ENCODE assay signal across 23 cellular contexts in the genomic region with DNA sequence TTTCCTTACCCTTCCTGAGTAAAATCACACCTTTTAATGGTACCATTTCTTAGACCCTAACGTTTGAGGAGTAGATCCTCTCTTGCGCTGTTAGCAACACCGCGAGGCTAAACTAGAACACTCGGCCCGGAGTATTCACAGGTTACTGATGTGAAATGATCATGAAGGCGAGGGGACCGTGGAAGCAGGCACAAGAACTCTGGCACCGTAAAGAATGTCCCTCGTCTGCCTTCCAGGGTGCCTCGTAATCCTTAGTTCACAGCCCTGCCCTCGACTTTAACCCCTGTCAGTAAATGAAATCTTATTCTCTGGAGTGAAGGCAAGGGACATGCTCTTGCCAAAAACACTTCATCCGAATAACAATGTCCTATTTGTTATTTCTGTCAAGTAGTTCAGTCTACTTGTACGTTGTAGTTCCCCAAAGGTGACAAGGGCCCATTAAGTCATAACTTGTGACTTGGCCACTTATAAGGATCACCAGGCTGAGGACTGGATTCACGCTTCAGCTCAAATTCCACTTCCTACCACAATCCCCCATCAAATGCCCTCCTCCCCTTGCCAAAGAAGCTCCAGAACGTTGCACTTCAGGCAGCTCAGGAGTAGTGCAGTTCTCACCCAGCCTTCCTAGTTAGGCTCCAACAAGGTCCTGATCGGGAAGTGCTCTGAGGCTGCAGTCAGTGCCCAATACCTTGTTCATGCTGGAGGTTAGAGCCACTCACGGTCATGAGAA. TPM values are rescaled to one million over a fixed set of nuclear protein-coding genes. Genes with fewer than 3 reads are reported as not detected.
DNase-seq lines count a peak whose midpoint lies in the region; ATAC-seq and TF ChIP-seq lines count a peak whose summit lies in the region.
"Had no signal": no experiment of that assay in that cellular context is flagged by ENCODE, and none has a peak within 500 bp of the region (broad histone marks: within the 10 kb centered on the region; RNA-seq: fewer than 3 reads in every experiment).

No MANE protein-coding gene starts in this region.

- no peak overlapping the region for H3K4me3 ChIP-seq in neuronal stem cell (ENCODE audit: low read length in 2 of 2)
- H3K4me3 ChIP-seq: cardiac muscle cell, pancreas, uterus had no signal

- no peak overlapping the region for H2AK5ac ChIP-seq in H9 (ENCODE audit: insufficient read length, low read length)
- no peak overlapping the region for H2AK5ac ChIP-seq in neuronal stem cell (ENCODE audit: low read depth, low read length)

- H3K23me2 ChIP-seq in H9 (ENCODE audit: insufficient read length, low read depth, low read length, poor library complexity, severe bottlenecking): no peaks in the 10 kb centered on the region

- no peak overlapping the region for H3K14ac ChIP-seq in H9 (ENCODE audit: insufficient read depth, low read length)
- peak overlapping the region; percentile 2 for H3K14ac ChIP-seq in neuronal stem cell (ENCODE audit: low read length)

- H2AFZ ChIP-seq in H9 (ENCODE audit: low read length): no peak overlapping the region
- no peak overlapping the region for H2AFZ ChIP-seq in neuronal stem cell (ENCODE audit: low read length)

- CTCF ChIA-PET in activated CD4-positive, alpha-beta memory T cell treated with anti-CD3 and anti-CD28 coated beads for 36 hours (lab: Charles Lee): interaction anchor here (0.8 to 5.7 kb wide), 3 partner anchors 23 to 173 kb away, joined by 3 to 98 read pairs (median 3); no protein-coding TSS in a partner anchor
- CTCF ChIA-PET in activated CD4-positive, alpha-beta memory T cell treated with anti-CD3 and anti-CD28 coated beads, Interleukin-2, amount 10 ng/mL, durations not matched to agents 7 days and 5 days (lab: Charles Lee): interaction anchor here (1.0 to 1.1 kb wide), 2 partner anchors 12 to 163 kb away, joined by 3 read pairs; no protein-coding TSS in a partner anchor

- no peak overlapping the region for H3K23ac ChIP-seq in H9 (ENCODE audit: insufficient read length, low read depth, low read length)
- H3K23ac ChIP-seq in neuronal stem cell (ENCODE audit: low read depth, low read length, poor library complexity): no peak overlapping the region

- H3T11ph ChIP-seq in H9 (ENCODE audit: low read length): no peak overlapping the region

- H4K8ac ChIP-seq in H9 (replicated peaks; ENCODE audit: insufficient read length, low read depth, low read length) (no peak overlapping the region), neuronal stem cell (ENCODE audit: low read depth, low read length) (no peak overlapping the region)

- H3K36me3 ChIP-seq in neuronal stem cell (replicated peaks in 1 of 2; ENCODE audit: control insufficient read depth in 2 of 2, insufficient read depth in 2 of 2, low read length in 2 of 2): peaks cover 13 to 35% of the 10 kb centered on the region in 2 donors
- H3K36me3 ChIP-seq: uterus had no signal

- H2BK120ac ChIP-seq in H9 (ENCODE audit: low read depth, low read length, poor library complexity, severe bottlenecking): no peak overlapping the region
- no peak overlapping the region for H2BK120ac ChIP-seq in neuronal stem cell (ENCODE audit: low read depth, low read length)

- no peak overlapping the region for H3K9ac ChIP-seq in H9 (ENCODE audit: extremely low read depth, insufficient read length, low read length)
- no peak overlapping the region for H3K9ac ChIP-seq in neuronal stem cell (ENCODE audit: low read depth, low read length, poor library complexity)

- no peak overlapping the region for H2BK5ac ChIP-seq in H9 (ENCODE audit: insufficient read length, low read length)
- peak overlapping the region; percentile 43 for H2BK5ac ChIP-seq in neuronal stem cell (ENCODE audit: low read length)

- ATAC-seq in activated naive CD8-positive, alpha-beta T cell treated with anti-CD3 and anti-CD28 coated beads, Interleukin-2, amount 10 ng/mL, durations not matched to agents 7 days and 5 days (ENCODE audit: low read depth): no peak
- ATAC-seq in HG03139 (IDR thresholded peaks at IDR 0.05; ENCODE audit: unreplicated experiment): no peak
- ATAC-seq in HG02798 (IDR thresholded peaks at IDR 0.05; ENCODE audit: poor library complexity, unreplicated experiment): no peak
- ATAC-seq: pancreas had no signal

- H3K56ac ChIP-seq in H9 (ENCODE audit: insufficient read length, low read depth, low read length): no peak overlapping the region

- H3K9me3 ChIP-seq in H9 (ENCODE audit: control insufficient read depth, low read depth, low read length) (no peaks in the 10 kb centered on the region), neuronal stem cell (replicated peaks in 1 of 2; ENCODE audit: control insufficient read depth in 2 of 2, insufficient read depth in 1 of 2, low read depth in 1 of 2, low read length in 2 of 2) (no peaks in the 10 kb centered on the region)
- H3K9me3 ChIP-seq: pancreas, uterus had no signal

- H4K91ac ChIP-seq in H9 (ENCODE audit: insufficient read length, low read depth, low read length): no peak overlapping the region
- no peak overlapping the region for H4K91ac ChIP-seq in neuronal stem cell (ENCODE audit: low read depth, low read length, poor library complexity)

- H2BK12ac ChIP-seq in H9 (ENCODE audit: insufficient read length, low read depth, low read length) (no peak overlapping the region), neuronal stem cell (ENCODE audit: low read length) (no peak overlapping the region)

- H3K4me1 Mint-ChIP-seq in activated CD4-positive, alpha-beta memory T cell treated with anti-CD3 and anti-CD28 coated beads for 36 hours (ENCODE audit: low read depth): peaks cover 5% of the 10 kb centered on the region
- H3K4me1 Mint-ChIP-seq in activated CD4-positive, alpha-beta memory T cell treated with anti-CD3 and anti-CD28 coated beads, Interleukin-2, amount 10 ng/mL, durations not matched to agents 7 days and 5 days: peaks cover 7% of the 10 kb centered on the region
- peaks cover 9 to 11% of the 10 kb centered on the region in 2 experiments for H3K4me1 Mint-ChIP-seq in H9
- H3K4me1 Mint-ChIP-seq in activated naive CD8-positive, alpha-beta T cell treated with anti-CD3 and anti-CD28 coated beads, Interleukin-2, amount 10 ng/mL, durations not matched to agents 7 days and 5 days: peaks cover 15% of the 10 kb centered on the region

- H3K27ac ChIP-seq in H9 (ENCODE audit: insufficient read length, low read depth, low read length): no peak overlapping the region
- no peak overlapping the region for H3K27ac ChIP-seq in neuronal stem cell (replicated peaks; ENCODE audit: low read length)
- H3K27ac ChIP-seq: cardiac muscle cell, HL-60, pancreas, uterus had no signal

- no peak overlapping the region for H4K5ac ChIP-seq in H9 (ENCODE audit: insufficient read length, low read depth, low read length)

- no peak overlapping the region for H3K18ac ChIP-seq in H9 (ENCODE audit: insufficient read length, low read depth, low read length)
- no peak overlapping the region for H3K18ac ChIP-seq in neuronal stem cell (ENCODE audit: low read length)

- H3K27me3 Mint-ChIP-seq in activated CD4-positive, alpha-beta memory T cell treated with anti-CD3 and anti-CD28 coated beads for 36 hours: peaks cover 12% of the 10 kb centered on the region
- H3K27me3 Mint-ChIP-seq in activated CD4-positive, alpha-beta memory T cell treated with anti-CD3 and anti-CD28 coated beads, Interleukin-2, amount 10 ng/mL, durations not matched to agents 7 days and 5 days: peaks cover 14% of the 10 kb centered on the region
- H3K27me3 Mint-ChIP-seq in H9 (ENCODE audit: low read depth): no peaks in the 10 kb centered on the region
- H3K27me3 Mint-ChIP-seq in activated naive CD8-positive, alpha-beta T cell treated with anti-CD3 and anti-CD28 coated beads, Interleukin-2, amount 10 ng/mL, durations not matched to agents 7 days and 5 days: peaks cover 17% of the 10 kb centered on the region

- H3K4me1 ChIP-seq in H9 (ENCODE audit: insufficient read depth, low read length): no peaks in the 10 kb centered on the region
- no peaks in the 10 kb centered on the region for H3K4me1 ChIP-seq in neuronal stem cell (ENCODE audit: control insufficient read depth in 2 of 2, insufficient read depth in 1 of 2, low read depth in 1 of 2, low read length in 2 of 2)
- H3K4me1 ChIP-seq: pancreas, uterus had no signal

- no peak overlapping the region for H2BK15ac ChIP-seq in H9 (ENCODE audit: low read depth, low read length)
- no peak overlapping the region for H2BK15ac ChIP-seq in neuronal stem cell (ENCODE audit: low read length)

- H3K4me2 ChIP-seq in H9 (ENCODE audit: insufficient read depth, insufficient read length, low read length) (no peak overlapping the region), neuronal stem cell (ENCODE audit: insufficient read depth, low read length, poor library complexity, severe bottlenecking) (no peak overlapping the region)

- TF ChIP-seq CTCF in H9 (conservative IDR thresholded peaks at IDR 0.05): no peak

- no peak for DNase-seq in activated CD4-positive, alpha-beta memory T cell treated with anti-CD3 and anti-CD28 coated beads for 36 hours
- no peak for DNase-seq in activated CD4-positive, alpha-beta memory T cell treated with anti-CD3 and anti-CD28 coated beads, Interleukin-2, amount 10 ng/mL, durations not matched to agents 7 days and 5 days
- no peak for DNase-seq in H9
- DNase-seq in activated naive CD8-positive, alpha-beta T cell treated with anti-CD3 and anti-CD28 coated beads, Interleukin-2, amount 10 ng/mL, durations not matched to agents 7 days and 5 days: no peak
- DNase-seq in neuronal stem cell (ENCODE audit: low spot score): no peak
- no peak for DNase-seq in HPDE6-E6E7 (ENCODE audit: extremely low spot score)
- DNase-seq: 8988T; activated CD4-positive, alpha-beta T cell treated with anti-CD3 and anti-CD28 coated beads for 48 hours; dermis blood vessel endothelial cell; HCEC 1CT; hippocampal formation; IMR-90; MV-4-11; NCI-H187 treated with DMSO at 0.1 percent for 48 hours; NCI-H510A; pancreas; RPMI8226; stimulated activated CD4-positive, alpha-beta T cell treated with anti-CD3 and anti-CD28 coated beads, Interleukin-4, amount 100 ng/mL, for 1 hour; uterus had no signal

- peaks cover 25% of the 10 kb centered on the region for H3K36me3 Mint-ChIP-seq in activated CD4-positive, alpha-beta memory T cell treated with anti-CD3 and anti-CD28 coated beads for 36 hours
- peaks cover 39% of the 10 kb centered on the region for H3K36me3 Mint-ChIP-seq in activated CD4-positive, alpha-beta memory T cell treated with anti-CD3 and anti-CD28 coated beads, Interleukin-2, amount 10 ng/mL, durations not matched to agents 7 days and 5 days (ENCODE audit: low read depth)
- peaks cover 6 to 21% (median 17%) of the 10 kb centered on the region in 3 experiments; a peak in 6 of 7 replicates for H3K36me3 Mint-ChIP-seq in H9 (ENCODE audit: insufficient read depth in 1 of 3, low read depth in 3 of 3)
- peaks cover 21% of the 10 kb centered on the region for H3K36me3 Mint-ChIP-seq in activated naive CD8-positive, alpha-beta T cell treated with anti-CD3 and anti-CD28 coated beads, Interleukin-2, amount 10 ng/mL, durations not matched to agents 7 days and 5 days

- no peaks in the 10 kb centered on the region for H3K27me3 ChIP-seq in H9 (ENCODE audit: insufficient read depth, low read length)
- no peaks in the 10 kb centered on the region for H3K27me3 ChIP-seq in neuronal stem cell (ENCODE audit: control insufficient read depth in 3 of 3, insufficient read depth in 3 of 3, low read depth in 1 of 3, low read length in 3 of 3)
- H3K27me3 ChIP-seq: cardiac muscle cell, pancreas had no signal

- POLR2A ChIA-PET in activated CD4-positive, alpha-beta memory T cell treated with anti-CD3 and anti-CD28 coated beads for 36 hours (lab: Charles Lee): no interaction called here
- POLR2A ChIA-PET in activated CD4-positive, alpha-beta memory T cell treated with anti-CD3 and anti-CD28 coated beads, Interleukin-2, amount 10 ng/mL, durations not matched to agents 7 days and 5 days (lab: Charles Lee): no interaction called here
- POLR2A ChIA-PET in activated naive CD8-positive, alpha-beta T cell treated with anti-CD3 and anti-CD28 coated beads, Interleukin-2, amount 10 ng/mL, durations not matched to agents 7 days and 5 days (lab: Charles Lee): no interaction called here

- H3K4ac ChIP-seq in H9 (ENCODE audit: low read depth, low read length) (no peak overlapping the region), neuronal stem cell (ENCODE audit: low read length) (no peak overlapping the region)

- H3K9me3 Mint-ChIP-seq in activated CD4-positive, alpha-beta memory T cell treated with anti-CD3 and anti-CD28 coated beads for 36 hours: no peaks in the 10 kb centered on the region
- H3K9me3 Mint-ChIP-seq in activated CD4-positive, alpha-beta memory T cell treated with anti-CD3 and anti-CD28 coated beads, Interleukin-2, amount 10 ng/mL, durations not matched to agents 7 days and 5 days: no peaks in the 10 kb centered on the region
- no peaks in the 10 kb centered on the region; a peak in 1 of 5 replicates for H3K9me3 Mint-ChIP-seq in H9
- no peaks in the 10 kb centered on the region for H3K9me3 Mint-ChIP-seq in activated naive CD8-positive, alpha-beta T cell treated with anti-CD3 and anti-CD28 coated beads, Interleukin-2, amount 10 ng/mL, durations not matched to agents 7 days and 5 days

- H3K79me1 ChIP-seq in H9 (ENCODE audit: insufficient read depth, low read depth, low read length, poor library complexity, severe bottlenecking): no peaks in the 10 kb centered on the region
- H3K79me1 ChIP-seq in neuronal stem cell (ENCODE audit: low read depth, low read length): no peaks in the 10 kb centered on the region

- H3K27ac Mint-ChIP-seq in activated CD4-positive, alpha-beta memory T cell treated with anti-CD3 and anti-CD28 coated beads for 36 hours: peak overlapping the region; percentile 9
- no peak overlapping the region for H3K27ac Mint-ChIP-seq in activated CD4-positive, alpha-beta memory T cell treated with anti-CD3 and anti-CD28 coated beads, Interleukin-2, amount 10 ng/mL, durations not matched to agents 7 days and 5 days
- peak overlapping the region in 2 of 3 experiments; percentile 42 to 57; a peak in 3 of 7 replicates for H3K27ac Mint-ChIP-seq in H9
- peak overlapping the region; percentile 39 for H3K27ac Mint-ChIP-seq in activated naive CD8-positive, alpha-beta T cell treated with anti-CD3 and anti-CD28 coated beads, Interleukin-2, amount 10 ng/mL, durations not matched to agents 7 days and 5 days

- no peaks in the 10 kb centered on the region for H4K20me1 ChIP-seq in H9 (ENCODE audit: control insufficient read depth, insufficient read depth, insufficient read length)

- WGBS in H9 (ENCODE audit: extremely low coverage, insufficient read length, low lambda C conversion rate): no CpG with 5 or more reads among the region's 18 CpGs
- no CpG with 5 or more reads among the region's 18 CpGs for WGBS in neuronal stem cell (ENCODE audit: extremely low coverage in 2 of 2, insufficient read length in 2 of 2, insufficient replicate concordance in 1 of 2), 2 donors

- no peak overlapping the region for H3K4me3 Mint-ChIP-seq in activated CD4-positive, alpha-beta memory T cell treated with anti-CD3 and anti-CD28 coated beads for 36 hours
- H3K4me3 Mint-ChIP-seq in activated CD4-positive, alpha-beta memory T cell treated with anti-CD3 and anti-CD28 coated beads, Interleukin-2, amount 10 ng/mL, durations not matched to agents 7 days and 5 days: no peak overlapping the region
- H3K4me3 Mint-ChIP-seq in H9: no peak overlapping the region; a peak in 1 of 5 replicates
- no peak overlapping the region for H3K4me3 Mint-ChIP-seq in activated naive CD8-positive, alpha-beta T cell treated with anti-CD3 and anti-CD28 coated beads, Interleukin-2, amount 10 ng/mL, durations not matched to agents 7 days and 5 days

- intact Hi-C loops in activated CD4-positive, alpha-beta memory T cell treated with anti-CD3 and anti-CD28 coated beads for 36 hours (cut with micrococcal nuclease): no loop called here

- H3K79me2 ChIP-seq in H9 (ENCODE audit: insufficient read depth, low read length): no peaks in the 10 kb centered on the region

- no peak overlapping the region for H2BK20ac ChIP-seq in H9 (ENCODE audit: low read depth, low read length, poor library complexity, severe bottlenecking)

RNA-seq across cellular contexts. Expression of a gene that starts 43.3 kb away (rescaled TPM):
- 10 to 100 TPM; 19.5 to 23.0 TPM for total RNA-seq in activated CD4-positive, alpha-beta memory T cell treated with anti-CD3 and anti-CD28 coated beads for 36 hours
- 10 to 100 TPM; 25.4 to 26.8 TPM for total RNA-seq in activated CD4-positive, alpha-beta memory T cell treated with anti-CD3 and anti-CD28 coated beads, Interleukin-2, amount 10 ng/mL, durations not matched to agents 7 days and 5 days
- total RNA-seq in H9 (2021): 297 and 302 TPM in 2 replicates
- 100 to 1,000 TPM; 102 to 105 TPM for total RNA-seq in activated naive CD8-positive, alpha-beta T cell treated with anti-CD3 and anti-CD28 coated beads, Interleukin-2, amount 10 ng/mL, durations not matched to agents 7 days and 5 days
- 167 TPM for polyA plus RNA-seq in neuronal stem cell (2013, experiment 1 of 2)
- 168 TPM for polyA plus RNA-seq in neuronal stem cell (2013, experiment 2 of 2)
